10 cellular contexts compared by ENCODE assay signal in the genomic region with DNA sequence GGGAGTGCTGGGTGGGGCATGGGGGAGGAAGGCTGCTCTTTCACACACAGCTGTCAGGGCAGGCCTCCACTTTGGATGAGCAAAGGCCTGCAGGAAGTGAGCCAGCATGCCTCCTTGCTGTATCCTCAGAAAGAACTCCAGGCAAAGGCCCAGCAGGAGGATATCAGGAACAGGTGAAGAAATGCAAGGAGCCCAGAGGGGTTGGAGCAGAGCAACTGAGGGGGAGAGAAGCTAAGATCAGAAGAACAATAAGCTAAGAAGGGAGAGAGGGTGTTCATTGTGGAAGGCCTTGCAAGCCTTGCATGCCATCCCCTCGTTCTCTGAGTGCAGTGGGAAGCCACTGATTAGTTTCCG.
A peak's percentile ranks its signal among the peaks of the same experiment; 100 is the strongest.
DNase-seq lines count a peak whose midpoint lies in the region; TF ChIP-seq lines count a peak whose summit lies in the region.
"Had no signal": no experiment of that assay in that cellular context is flagged by ENCODE, and none has a peak within 500 bp of the region (broad histone marks: within the 10 kb centered on the region; RNA-seq: fewer than 3 reads in every experiment).

No MANE protein-coding gene starts in this region.

- peaks cover 5 to 16% (median 10%) of the 10 kb centered on the region in 3 donors for H3K36me3 Mint-ChIP-seq in immature natural killer cell

- TF ChIP-seq POLR2A in lower leg skin (IDR thresholded peaks at IDR 0.05) = no peak

- H3K9me3 ChIP-seq in endocrine pancreas (ENCODE audit: control insufficient read depth, low read length) = no peaks in the 10 kb centered on the region
- no peaks in the 10 kb centered on the region for H3K9me3 ChIP-seq in mucosa of rectum (ENCODE audit: control insufficient read depth in 2 of 2, low read length in 2 of 2)

- no peaks in the 10 kb centered on the region for H3K27me3 ChIP-seq in endocrine pancreas (ENCODE audit: control insufficient read depth, insufficient read depth, low read length)
- H3K27me3 ChIP-seq in mucosa of rectum (ENCODE audit: control insufficient read depth in 2 of 2, insufficient read depth in 2 of 2, low read length in 2 of 2) = no peaks in the 10 kb centered on the region

- no peak overlapping the region for H3K4me3 Mint-ChIP-seq in immature natural killer cell
- H3K4me3 Mint-ChIP-seq: activated CD4-positive, alpha-beta T cell treated with anti-CD3 and anti-CD28 coated beads, Interleukin-2, amount 10 ng/mL, durations not matched to agents 24 days and 14 days had no signal

- H3K36me3 ChIP-seq in endocrine pancreas (ENCODE audit: control insufficient read depth, insufficient read depth, low read length) (no peaks in the 10 kb centered on the region), mucosa of rectum (ENCODE audit: control insufficient read depth in 2 of 2, insufficient read depth in 2 of 2, low read length in 2 of 2) (no peaks in the 10 kb centered on the region)

- no peak for TF ChIP-seq CTCF in lower leg skin (IDR thresholded peaks at IDR 0.05)

- H3K4me1 ChIP-seq in endocrine pancreas (ENCODE audit: control insufficient read depth, insufficient read depth, low read length) = peaks cover 16% of the 10 kb centered on the region
- peaks cover 28 to 53% of the 10 kb centered on the region in 2 donors for H3K4me1 ChIP-seq in mucosa of rectum (ENCODE audit: control insufficient read depth in 2 of 2, insufficient read depth in 2 of 2, low read length in 2 of 2)

- H3K9ac ChIP-seq in endocrine pancreas (ENCODE audit: control insufficient read depth, insufficient read depth, low read length) = no peak overlapping the region
- peak overlapping the region; percentile 15 to 36 for H3K9ac ChIP-seq in mucosa of rectum (ENCODE audit: low read depth in 1 of 2, low read length in 2 of 2)

- peaks cover 9 to 48% of the 10 kb centered on the region in 2 donors for H3K4me1 Mint-ChIP-seq in immature natural killer cell

- peak; percentile 72 for DNase-seq in DMS53 (lab: John Stamatoyannopoulos, UW)
- peak; percentile 39 for DNase-seq in M059J (ENCODE audit: low read depth)
- no peak for DNase-seq in stimulated activated CD8-positive, alpha-beta memory T cell treated with anti-CD3 and anti-CD28 coated beads, Interleukin-4, amount 100 ng/mL, for 48 hours
- no peak for DNase-seq in immature natural killer cell
- DNase-seq in medulla oblongata (ENCODE audit: extremely low spot score) = no peak
- no peak for DNase-seq in lower leg skin (ENCODE audit: low spot score in 2 of 2)
- DNase-seq: activated CD4-positive, alpha-beta T cell treated with anti-CD3 and anti-CD28 coated beads, Interleukin-2, amount 10 ng/mL, durations not matched to agents 24 days and 14 days; NCI-H446 had no signal

- H3K9me3 Mint-ChIP-seq in immature natural killer cell = no peaks in the 10 kb centered on the region

- intact Hi-C loops in lower leg skin (cut with DNase I; ENCODE audit: low total_unique reads) = no loop called here

- H3K27ac ChIP-seq in mucosa of rectum (ENCODE audit: low read depth in 2 of 2, low read length in 2 of 2) = peak overlapping the region; percentile 76 to 90

- peak overlapping the region in 2 of 6 donors; percentile 12 to 52 for H3K27ac Mint-ChIP-seq in immature natural killer cell
- H3K27ac Mint-ChIP-seq: activated CD4-positive, alpha-beta T cell treated with anti-CD3 and anti-CD28 coated beads, Interleukin-2, amount 10 ng/mL, durations not matched to agents 24 days and 14 days had no signal

- 78 to 91% methylated on average over 2 of the region's 2 CpGs for WGBS in lower leg skin, 2 donors

- H3K4me3 ChIP-seq in endocrine pancreas (ENCODE audit: control insufficient read depth, insufficient read depth, low read length) (peak overlapping the region; percentile 32), mucosa of rectum (ENCODE audit: low read length in 2 of 2) (no peak overlapping the region), lower leg skin (ENCODE audit: low read depth, poor library complexity, severe bottlenecking) (no peak overlapping the region)

- peaks cover 0 to 2% (median 0%) of the 10 kb centered on the region in 3 donors for H3K27me3 Mint-ChIP-seq in immature natural killer cell (ENCODE audit: low read depth in 3 of 3)
- H3K27me3 Mint-ChIP-seq: activated CD4-positive, alpha-beta T cell treated with anti-CD3 and anti-CD28 coated beads, Interleukin-2, amount 10 ng/mL, durations not matched to agents 24 days and 14 days had no signal

Comparison
In these comparisons a context has a peak if more than half of its experiments do, and no peak if none do; other contexts are left out.
1. DNase-seq: peak in DMS53 (single experiment) and M059J (single experiment); none in stimulated activated CD8-positive, alpha-beta memory T cell treated with anti-CD3 and anti-CD28 coated beads, Interleukin-4, amount 100 ng/mL, for 48 hours (single experiment), immature natural killer cell (0 of 3), medulla oblongata (single experiment) and lower leg skin (0 of 2).